Comparison of ENCODE assay signal across 9 cellular contexts in genomic region chr9:127776195-127776918, GRCh38. TPM values are rescaled to one million over a fixed set of nuclear protein-coding genes. Genes with fewer than 3 reads are reported as not detected.
A peak's percentile ranks its signal among the peaks of the same experiment; 100 is the strongest.
DNase-seq lines count a peak whose midpoint lies in the region; TF ChIP-seq lines count a peak whose summit lies in the region.
"Had no signal": no experiment of that assay in that cellular context is flagged by ENCODE, and none has a peak within 500 bp of the region (broad histone marks: within the 10 kb centered on the region; RNA-seq: fewer than 3 reads in every experiment).

No MANE protein-coding gene starts in this region.

- TF ChIP-seq POLR2A in suprapubic skin (IDR thresholded peaks at IDR 0.05), result no peak

- H3K4me3 ChIP-seq in mononuclear cell (ENCODE audit: low read length) (peak overlapping the region; percentile 82), suprapubic skin (peak overlapping the region; percentile 21)

- H3K27me3 ChIP-seq in mononuclear cell (ENCODE audit: insufficient read depth, low read length) (no peaks in the 10 kb centered on the region), suprapubic skin (no peaks in the 10 kb centered on the region)

- no peak overlapping the region for H3K27ac ChIP-seq in suprapubic skin

- H3K9me3 ChIP-seq in mononuclear cell (ENCODE audit: low read depth, low read length) (no peaks in the 10 kb centered on the region), suprapubic skin (no peaks in the 10 kb centered on the region)

- WGBS in suprapubic skin, result 69% methylated on average over 10 of the region's 15 CpGs

- DNase-seq in GM19238 (ENCODE audit: insufficient read length, low spot score) (peak; percentile 70), NOMO-1 (lab: John Stamatoyannopoulos, UW; ENCODE audit: unreplicated experiment in 2 of 2) (peak; percentile 59 to 63), suprapubic skin (ENCODE audit: low spot score in 2 of 2) (no peak), HuH-7.5 (ENCODE audit: low spot score) (no peak), superior temporal gyrus (ENCODE audit: extremely low spot score) (no peak), occipital lobe (lab: John Stamatoyannopoulos, UW) (no peak)
- peak; percentile 78 to 83 for DNase-seq in activated T-cell treated with anti-CD3 and anti-CD28 coated beads, Interleukin-2, amount 50 U/mL, for 48 hours

- no peaks in the 10 kb centered on the region for H3K36me3 ChIP-seq in suprapubic skin

- H3K4me1 ChIP-seq in mononuclear cell (ENCODE audit: insufficient read depth, low read length) (peaks cover 85% of the 10 kb centered on the region), suprapubic skin (peaks cover 22% of the 10 kb centered on the region)

- no peak for TF ChIP-seq CTCF in suprapubic skin (IDR thresholded peaks at IDR 0.05)

- TF ChIP-seq EP300 in suprapubic skin (IDR thresholded peaks at IDR 0.05), result no peak

RNA-seq across cellular contexts. Expression of gene SH2D3C, which starts 2.1 kb away (rescaled TPM):
- total RNA-seq in mononuclear cell, result 12.6 TPM
- total RNA-seq in suprapubic skin, result 1 to 10 TPM; 3.4 to 8.9 (median 6.1) TPM
- 5.1 TPM for total RNA-seq in occipital lobe
- total RNA-seq: M059J had no signal

RNA-seq across cellular contexts. Expression of gene CDK9, which starts 9.5 kb away (rescaled TPM):
- total RNA-seq in mononuclear cell, result 77.8 TPM
- total RNA-seq in suprapubic skin, result 100 to 1,000 TPM in 1 of 4 donors, 10 to 100 TPM in 3; 57.2 to 119 (median 72.7) TPM
- total RNA-seq in occipital lobe, result 45.1 TPM

RNA-seq across cellular contexts. Expression of gene FPGS, which starts 26.3 kb away (rescaled TPM):
- total RNA-seq in mononuclear cell (44.4 TPM), suprapubic skin (10 to 100 TPM; 22.9 to 50.3 (median 28.3) TPM), occipital lobe (18.1 TPM)

RNA-seq across cellular contexts. Expression of gene TOR2A, which starts 41.3 kb away (rescaled TPM):
- 13.4 TPM for total RNA-seq in mononuclear cell
- 10 to 100 TPM; 16.1 to 24.3 (median 19.3) TPM for total RNA-seq in suprapubic skin
- 7.0 TPM for total RNA-seq in occipital lobe

Comparison
In these comparisons a context has a peak if more than half of its experiments do, and no peak if none do; other contexts are left out.
1. DNase-seq: peak in GM19238 (single experiment), NOMO-1 (2 of 2) and activated T-cell treated with anti-CD3 and anti-CD28 coated beads, Interleukin-2, amount 50 U/mL, for 48 hours (2 of 2); none in suprapubic skin (0 of 2), HuH-7.5 (single experiment), superior temporal gyrus (single experiment) and occipital lobe (single experiment).